8 cellular contexts compared by ENCODE assay signal in the genomic region with DNA sequence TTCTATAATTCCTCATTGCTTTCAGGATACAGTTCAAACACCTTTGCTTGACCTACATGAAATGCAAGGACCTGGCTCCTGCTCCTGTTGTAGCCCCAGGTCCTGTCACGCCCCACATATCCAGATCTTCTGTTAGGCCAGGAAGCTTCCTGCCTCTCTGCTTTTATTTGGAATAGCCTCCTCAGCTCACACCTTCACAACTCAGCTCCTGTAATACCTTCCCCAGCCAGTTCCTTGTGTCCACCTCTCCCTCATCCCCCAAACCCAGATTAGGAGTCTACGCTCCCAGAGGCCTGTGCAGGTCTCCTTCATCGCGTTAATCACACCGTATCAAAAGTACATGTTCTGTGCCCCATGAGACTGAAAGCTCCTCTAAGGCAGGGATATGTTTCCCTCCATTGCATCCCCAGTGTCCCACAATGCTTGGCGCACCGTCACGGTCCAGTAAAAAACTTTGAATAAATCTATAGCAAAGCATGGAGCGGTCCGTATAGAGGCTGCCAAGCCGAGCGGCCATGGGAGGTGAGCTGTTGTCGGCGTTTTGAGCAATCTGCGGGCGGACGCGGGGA. TPM values are rescaled to one million over a fixed set of nuclear protein-coding genes. Genes with fewer than 3 reads are reported as not detected.
DNase-seq lines count a peak whose midpoint lies in the region; ATAC-seq and TF ChIP-seq lines count a peak whose summit lies in the region.

No MANE protein-coding gene starts in this region.

- peaks cover 28% of the 10 kb centered on the region for H3K36me3 ChIP-seq in DOHH2 (ENCODE audit: control insufficient read depth, low read length)
- H3K36me3 ChIP-seq in tibial artery, result peaks cover 0 to 4% (median 3%) of the 10 kb centered on the region in 3 donors

- H3K4me3 Mint-ChIP-seq in activated T-helper 2 cell treated with anti-CD3 and anti-CD28 coated beads, Interferon-gamma antibody, Interleukin-2, Interleukin-4, amounts not matched to agents 10 μg/mL and 5 μg/mL and 100 μg/mL, durations not matched to agents 14 hours and 24 hours and 36 hours (ENCODE audit: low read depth), result peak overlapping the region; percentile 94

- H3K27ac ChIP-seq in DOHH2 (ENCODE audit: low read depth, low read length) (peak overlapping the region; percentile 61), layer of hippocampus (ENCODE audit: low read depth, low read length) (peak overlapping the region; percentile 64), tibial artery (peak overlapping the region; percentile 86 to 89)

- TF ChIP-seq CTCF in DOHH2 (IDR thresholded peaks at IDR 0.05; ENCODE audit: low read depth, low read length, poor library complexity, severe bottlenecking) (no peak), tibial artery (IDR thresholded peaks at IDR 0.05) (no peak)

- no peaks in the 10 kb centered on the region for H3K9me3 Mint-ChIP-seq in activated T-helper 2 cell treated with anti-CD3 and anti-CD28 coated beads, Interferon-gamma antibody, Interleukin-2, Interleukin-4, amounts not matched to agents 10 μg/mL and 5 μg/mL and 100 μg/mL, durations not matched to agents 14 hours and 24 hours and 36 hours

- H3K27me3 ChIP-seq in DOHH2 (ENCODE audit: control insufficient read depth, low read length) (0 out of 2 replicates have a peak, but pooled peaks cover 3% of the 10 kb centered on the region), layer of hippocampus (ENCODE audit: control insufficient read depth, insufficient read depth, low read length) (no peaks in the 10 kb centered on the region), tibial artery (no peaks in the 10 kb centered on the region)

- peaks cover 44% of the 10 kb centered on the region for H3K79me2 ChIP-seq in DOHH2 (ENCODE audit: control insufficient read depth, low read length)

- peaks cover 27% of the 10 kb centered on the region for H3K4me1 Mint-ChIP-seq in activated T-helper 2 cell treated with anti-CD3 and anti-CD28 coated beads, Interferon-gamma antibody, Interleukin-2, Interleukin-4, amounts not matched to agents 10 μg/mL and 5 μg/mL and 100 μg/mL, durations not matched to agents 14 hours and 24 hours and 36 hours (ENCODE audit: low read depth)

- intact Hi-C loops in activated T-helper 2 cell treated with anti-CD3 and anti-CD28 coated beads, Interferon-gamma antibody, Interleukin-2, Interleukin-4, amounts not matched to agents 10 μg/mL and 5 μg/mL and 100 μg/mL, durations not matched to agents 14 hours and 24 hours and 36 hours (cut with micrococcal nuclease), result loop anchor here (1.0 to 10.0 kb wide), 5 partner anchors 400 to 1490 kb away; partner anchors contain the start of genes CREB1, IDH1, INO80D and KLF7
- intact Hi-C loops in tibial artery (cut with DNase I; ENCODE audit: low total_unique reads), result no loop called here

- H3K9me2 ChIP-seq in DOHH2 (replicated peaks; ENCODE audit: control insufficient read depth, low read length), result no peaks in the 10 kb centered on the region

- H3K4me1 ChIP-seq in DOHH2 (ENCODE audit: control insufficient read depth, low read length) (peaks cover 28% of the 10 kb centered on the region), tibial artery (peaks cover 0 to 42% (median 15%) of the 10 kb centered on the region in 4 donors)

- H3K4me3 ChIP-seq in DOHH2 (ENCODE audit: low read length) (peak overlapping the region; percentile 100), tibial artery (peak overlapping the region; percentile 70 to 89)

- peak overlapping the region; percentile 95 for H3K4me2 ChIP-seq in DOHH2 (ENCODE audit: low read length)

- no peaks in the 10 kb centered on the region for H4K20me1 ChIP-seq in DOHH2 (ENCODE audit: control insufficient read depth, insufficient read depth, low read depth, low read length)

- H3K36me3 Mint-ChIP-seq in activated T-helper 2 cell treated with anti-CD3 and anti-CD28 coated beads, Interferon-gamma antibody, Interleukin-2, Interleukin-4, amounts not matched to agents 10 μg/mL and 5 μg/mL and 100 μg/mL, durations not matched to agents 14 hours and 24 hours and 36 hours (ENCODE audit: low read depth), result peaks cover 21% of the 10 kb centered on the region

- H3K27me3 Mint-ChIP-seq in activated T-helper 2 cell treated with anti-CD3 and anti-CD28 coated beads, Interferon-gamma antibody, Interleukin-2, Interleukin-4, amounts not matched to agents 10 μg/mL and 5 μg/mL and 100 μg/mL, durations not matched to agents 14 hours and 24 hours and 36 hours (ENCODE audit: low read depth), result peaks cover 3% of the 10 kb centered on the region

- H3F3A ChIP-seq in DOHH2 (ENCODE audit: control insufficient read depth, insufficient read depth), result no peaks in the 10 kb centered on the region

- ATAC-seq in HG02610 (IDR thresholded peaks at IDR 0.05; ENCODE audit: unreplicated experiment), result peak; percentile 1
- no peak for ATAC-seq in GM21619 (IDR thresholded peaks at IDR 0.05; ENCODE audit: unreplicated experiment)

- H3K27ac Mint-ChIP-seq in activated T-helper 2 cell treated with anti-CD3 and anti-CD28 coated beads, Interferon-gamma antibody, Interleukin-2, Interleukin-4, amounts not matched to agents 10 μg/mL and 5 μg/mL and 100 μg/mL, durations not matched to agents 14 hours and 24 hours and 36 hours, result peak overlapping the region; percentile 97

- H3K9me3 ChIP-seq in DOHH2 (ENCODE audit: control insufficient read depth, insufficient read depth, low read length) (no peaks in the 10 kb centered on the region), tibial artery (no peaks in the 10 kb centered on the region)

- no peak for DNase-seq in activated T-helper 2 cell treated with anti-CD3 and anti-CD28 coated beads, Interferon-gamma antibody, Interleukin-2, Interleukin-4, amounts not matched to agents 10 μg/mL and 5 μg/mL and 100 μg/mL, durations not matched to agents 14 hours and 24 hours and 36 hours (ENCODE audit: low spot score)
- DNase-seq in tibial artery (no peak), HUDEP-2 (lab: John Stamatoyannopoulos, UW; ENCODE audit: unreplicated experiment in 76 of 76) (no peak), NCI-H1417 treated with DMSO at 0.1 percent for 48 hours (lab: John Stamatoyannopoulos, UW) (no peak)

RNA-seq across cellular contexts. Expression of gene MDH1B, which starts 0.4 kb away (rescaled TPM):
- 0.25 and 0.55 TPM in 2 replicates for total RNA-seq in activated T-helper 2 cell treated with anti-CD3 and anti-CD28 coated beads, Interferon-gamma antibody, Interleukin-2, Interleukin-4, amounts not matched to agents 10 μg/mL and 5 μg/mL and 100 μg/mL, durations not matched to agents 14 hours and 24 hours and 36 hours

RNA-seq across cellular contexts. Expression of gene FASTKD2, which starts 0.6 kb away (rescaled TPM):
- 34.5 and 34.7 TPM in 2 replicates for total RNA-seq in activated T-helper 2 cell treated with anti-CD3 and anti-CD28 coated beads, Interferon-gamma antibody, Interleukin-2, Interleukin-4, amounts not matched to agents 10 μg/mL and 5 μg/mL and 100 μg/mL, durations not matched to agents 14 hours and 24 hours and 36 hours

RNA-seq across cellular contexts. Expression of gene DYTN, which starts 46.6 kb away (rescaled TPM):
- total RNA-seq in activated T-helper 2 cell treated with anti-CD3 and anti-CD28 coated beads, Interferon-gamma antibody, Interleukin-2, Interleukin-4, amounts not matched to agents 10 μg/mL and 5 μg/mL and 100 μg/mL, durations not matched to agents 14 hours and 24 hours and 36 hours, result not detected in 2 replicates
